ENCODE assay signal across 1 cellular context in genomic region chr11:75420224-75421034, GRCh38.
A peak's percentile ranks its signal among the peaks of the same experiment; 100 is the strongest.
TF ChIP-seq lines count a peak whose summit lies in the region.

No MANE protein-coding gene starts in this region.

TF ChIP-seq in K562, 482 proteins besides CTCF, POLR2A, EP300 and RAD21 (continued from another document):
- TF ChIP-seq PKNOX1 (IDR thresholded peaks at IDR 0.05) (peak; percentile 34; the same call in 1 of the 2 replicates), L3MBTL2 (IDR thresholded peaks at IDR 0.05) (peak; percentile 48), UBTF (IDR thresholded peaks at IDR 0.05; ENCODE audit: borderline replicate concordance in 1 of 2, low read depth in 2 of 2, low read length in 2 of 2) (peak; percentile 46 to 51; a peak in 1 of 4 replicates), RBM22 (IDR thresholded peaks at IDR 0.05; ENCODE audit: low read depth, low read length, poor library complexity, severe bottlenecking) (no peak), ZBTB11 (CRISPR knock-in tag; IDR thresholded peaks at IDR 0.05) (0 out of 6 replicates have a peak, but pooled peaks of 1 of the 3 experiments have one; percentile 6), CTBP1 (IDR thresholded peaks at IDR 0.05; ENCODE audit: borderline replicate concordance) (peak; percentile 83), DPF2 (IDR thresholded peaks at IDR 0.05) (peak; percentile 31; the same call in 1 of the 2 replicates), HLTF (IDR thresholded peaks at IDR 0.05) (0 out of 2 replicates have a peak, but pooled peaks have one; percentile 11), TAL1 (IDR thresholded peaks at IDR 0.05) (peak; percentile 75), ZNF511 (CRISPR knock-in tag; IDR thresholded peaks at IDR 0.05) (peak; percentile 48; the same call in 1 of the 2 replicates), RCOR1 (IDR thresholded peaks at IDR 0.05; ENCODE audit: borderline replicate concordance in 1 of 2, low read depth in 2 of 2, low read length in 2 of 2) (0 out of 4 replicates have a peak, but pooled peaks of 1 of the 2 experiments have one; percentile 49), ZBTB2 (IDR thresholded peaks at IDR 0.05) (0 out of 2 replicates have a peak, but pooled peaks have one; percentile 39), ZEB2 (IDR thresholded peaks at IDR 0.05) (peak; percentile 55; the same call in 1 of the 2 replicates), ZNF133 (CRISPR knock-in tag; IDR thresholded peaks at IDR 0.05) (no peak), E2F6 (IDR thresholded peaks at IDR 0.05; ENCODE audit: borderline replicate concordance in 1 of 2, extremely low read depth in 1 of 2, insufficient read depth in 1 of 2, insufficient read length in 1 of 2, low read depth in 1 of 2, low read length in 1 of 2, poor library complexity in 1 of 2, severe bottlenecking in 1 of 2) (peak in 1 of 2 experiments; percentile 12), NR4A1 (CRISPR knock-in tag; IDR thresholded peaks at IDR 0.05) (no peak), NR4A1 (tag; IDR thresholded peaks at IDR 0.05) (0 out of 2 replicates have a peak, but pooled peaks have one; percentile 23), NCOR1 (IDR thresholded peaks at IDR 0.05) (peak; percentile 62), ZBTB12 (CRISPR knock-in tag; IDR thresholded peaks at IDR 0.05) (no peak), SPI1 (IDR thresholded peaks at IDR 0.05; ENCODE audit: borderline replicate concordance, low read depth, low read length) (peak; percentile 7; the same call in 1 of the 2 replicates), CBFA2T2 (conservative IDR thresholded peaks at IDR 0.05) (peak; percentile 82), SMARCE1 (IDR thresholded peaks at IDR 0.05) (no peak), NONO (IDR thresholded peaks at IDR 0.05; ENCODE audit: low read depth in 2 of 2, low read length in 1 of 2) (no peak), KLF16 (IDR thresholded peaks at IDR 0.05) (peak; percentile 58; the same call in 1 of the 2 replicates), ZNF740 (CRISPR knock-in tag; IDR thresholded peaks at IDR 0.05) (0 out of 2 replicates have a peak, but pooled peaks have one; percentile 21), ZNF740 (tag; IDR thresholded peaks at IDR 0.05) (no peak), MAX (CRISPR knock-in tag; IDR thresholded peaks at IDR 0.05) (peak; percentile 20; the same call in 1 of the 2 replicates), PRDM10 (IDR thresholded peaks at IDR 0.05; ENCODE audit: partially characterized antibody) (peak; percentile 72), GATA2 (CRISPR knock-in tag; IDR thresholded peaks at IDR 0.05) (peak; percentile 72), GTF2B (IDR thresholded peaks at IDR 0.05; ENCODE audit: extremely low read depth, insufficient read length) (no peak), MTA2 (IDR thresholded peaks at IDR 0.05; ENCODE audit: low read depth) (peak; percentile 57; the same call in 1 of the 2 replicates), CBFA2T3 (IDR thresholded peaks at IDR 0.05) (peak; percentile 88), TEAD4 (IDR thresholded peaks at IDR 0.05; ENCODE audit: low read length) (peak; percentile 72), TEAD4 (CRISPR knock-in tag; IDR thresholded peaks at IDR 0.05; ENCODE audit: borderline replicate concordance) (no peak), USF1 (CRISPR knock-in tag; IDR thresholded peaks at IDR 0.05) (peak; percentile 41; the same call in 1 of the 2 replicates), ARID1B (IDR thresholded peaks at IDR 0.05) (peak; percentile 64), NFIC (IDR thresholded peaks at IDR 0.05) (peak; percentile 26; the same call in 1 of the 2 replicates), POLR2AphosphoS5 (IDR thresholded peaks at IDR 0.05; ENCODE audit: control insufficient read depth, insufficient read depth, low read depth, low read length) (peak; percentile 57; the same call in 1 of the 2 replicates)
TF ChIP-seq in K562: peak in this region for 31.
